ENCODE assay signal across 8 cellular contexts in genomic region chr22:38870312-38870741, GRCh38. TPM values are rescaled to one million over a fixed set of nuclear protein-coding genes. Genes with fewer than 3 reads are reported as not detected.
DNase-seq lines count a peak whose midpoint lies in the region; ATAC-seq and TF ChIP-seq lines count a peak whose summit lies in the region.

No MANE protein-coding gene starts in this region.

- POLR2A ChIA-PET in GM10248 (lab: Yijun Ruan, JAX): interaction anchor here (0.5 kb wide), 1 partner anchor 448 kb away, joined by 3 read pairs; no protein-coding TSS in a partner anchor

- H3K4me1 ChIP-seq in MM.1S (ENCODE audit: low read length) (peaks cover 30% of the 10 kb centered on the region), SJCRH30 (peaks cover 14% of the 10 kb centered on the region), foreskin keratinocyte (no peaks in the 10 kb centered on the region)

- DNase-seq in GM10248 (ENCODE audit: extremely low spot score): peak; percentile 81
- DNase-seq in MM.1S: peak; percentile 82
- DNase-seq in SJCRH30: peak; percentile 84 to 88
- peak; percentile 78 for DNase-seq in activated gamma-delta T cell treated with anti-CD3 and anti-CD28 coated beads, Interleukin-2, amount 50 U/mL, for 16 hours (ENCODE audit: low read depth)
- peak in 1 of 2 donors; percentile 52 for DNase-seq in foreskin keratinocyte
- peak; percentile 93 for DNase-seq in neural crest cell (ENCODE audit: low read depth, low spot score)
- peak; percentile 94 for DNase-seq in stimulated activated naive CD8-positive, alpha-beta T cell treated with anti-CD3 and anti-CD28 coated beads, Interleukin-15, Interleukin-2, amounts not matched to agents 100 U/mL and 50 U/mL, for 24 hours

- H3K27me3 Mint-ChIP-seq in neural crest cell (ENCODE audit: low read depth): peaks cover 13% of the 10 kb centered on the region

- peak overlapping the region; percentile 95 for H3K9ac ChIP-seq in MM.1S (ENCODE audit: low read length)

- H3K27ac Mint-ChIP-seq in neural crest cell (ENCODE audit: unreplicated experiment): peak overlapping the region; percentile 57

- H3K36me3 Mint-ChIP-seq in neural crest cell (ENCODE audit: low read depth): no peaks in the 10 kb centered on the region

- peak overlapping the region; percentile 96 for H3K4me3 Mint-ChIP-seq in neural crest cell

- CTCF ChIA-PET in GM10248 (lab: Yijun Ruan, JAX): interaction anchor here (0.6 to 4.9 kb wide), 63 partner anchors 9 to 659 kb away, joined by 3 to 90 read pairs (median 4); partner anchors contain the start of genes APOBEC3B, APOBEC3D, CBX7 and RPL3

- peaks cover 30% of the 10 kb centered on the region for H3K4me1 Mint-ChIP-seq in neural crest cell

- ATAC-seq in foreskin keratinocyte: peak; percentile 22
- peak; percentile 48 for ATAC-seq in stimulated activated naive CD8-positive, alpha-beta T cell treated with anti-CD3 and anti-CD28 coated beads, Interleukin-15, Interleukin-2, amounts not matched to agents 100 U/mL and 50 U/mL, for 24 hours
- ATAC-seq in HG02759 (IDR thresholded peaks at IDR 0.05; ENCODE audit: unreplicated experiment): no peak

- H4K20me1 ChIP-seq in MM.1S (ENCODE audit: insufficient read depth, low read length): peaks cover 11% of the 10 kb centered on the region; the same call in 1 of the 2 replicates

- peaks cover 53% of the 10 kb centered on the region for H3K79me2 ChIP-seq in MM.1S (ENCODE audit: low read length)

- H3K9me3 ChIP-seq in MM.1S (replicated peaks; ENCODE audit: insufficient read depth, low read length) (no peaks in the 10 kb centered on the region), SJCRH30 (replicated peaks) (no peaks in the 10 kb centered on the region)

- peak overlapping the region; percentile 93 for H3K4me3 ChIP-seq in MM.1S (ENCODE audit: low read length)
- H3K4me3 ChIP-seq in SJCRH30: no peak overlapping the region

- H3K27ac ChIP-seq in MM.1S (ENCODE audit: low read length) (peak overlapping the region; percentile 80; the same call in 1 of the 2 replicates), SJCRH30 (no peak overlapping the region), foreskin keratinocyte (no peak overlapping the region)

- H3K9me2 ChIP-seq in MM.1S (replicated peaks; ENCODE audit: insufficient read depth, low read length): no peaks in the 10 kb centered on the region

- H3K36me3 ChIP-seq in MM.1S (replicated peaks; ENCODE audit: insufficient read depth, low read length): peaks cover 10% of the 10 kb centered on the region
- peaks cover 2% of the 10 kb centered on the region; the same call in 1 of the 2 replicates for H3K36me3 ChIP-seq in SJCRH30

- TF ChIP-seq CTCF in GM10248 (IDR thresholded peaks at IDR 0.05; ENCODE audit: control extremely low read depth, extremely low read depth, low read depth, missing control alignments): peak; percentile 93
- peak; percentile 95 for TF ChIP-seq CTCF in MM.1S (IDR thresholded peaks at IDR 0.05; ENCODE audit: low read length)
- peak; percentile 93 for TF ChIP-seq CTCF in foreskin keratinocyte (conservative IDR thresholded peaks at IDR 0.05)
- TF ChIP-seq CTCF in neural crest cell (conservative IDR thresholded peaks at IDR 0.05): peak; percentile 96

- no peak overlapping the region for H2AFZ ChIP-seq in MM.1S (ENCODE audit: low read length)

- peak overlapping the region; percentile 99 for H3K4me2 ChIP-seq in MM.1S (ENCODE audit: low read depth, low read length)

- H3K27me3 ChIP-seq in MM.1S (replicated peaks; ENCODE audit: insufficient read depth, low read length) (no peaks in the 10 kb centered on the region), SJCRH30 (no peaks in the 10 kb centered on the region), foreskin keratinocyte (peaks cover 27% of the 10 kb centered on the region)

- peaks cover 36% of the 10 kb centered on the region for H3F3A ChIP-seq in MM.1S (ENCODE audit: insufficient read depth, low read length)

- no peaks in the 10 kb centered on the region for H3K9me3 Mint-ChIP-seq in neural crest cell

RNA-seq across cellular contexts. Expression of gene CBX6, which starts 1.7 kb away (rescaled TPM):
- 37.7 and 40.5 TPM in 2 replicates for total RNA-seq in SJCRH30 (2014; rRNA removed; shearing (Covaris generic))
- total RNA-seq in foreskin keratinocyte (23.2 and 32.7 TPM in 2 replicates), neural crest cell (45.8 and 48.2 TPM in 2 replicates)
- 8.5 and 11.4 TPM in 2 replicates for polyA plus RNA-seq in foreskin keratinocyte

RNA-seq across cellular contexts. Expression of gene NPTXR, which starts 26.5 kb away (rescaled TPM):
- 0.08 and 0.10 TPM in 2 replicates for total RNA-seq in SJCRH30 (2014; rRNA removed; shearing (Covaris generic))
- total RNA-seq in foreskin keratinocyte: 0.04 and 0.07 TPM in 2 replicates
- polyA plus RNA-seq in foreskin keratinocyte: 0.03 and 0.06 TPM in 2 replicates
- total RNA-seq in neural crest cell: 9.3 and 9.4 TPM in 2 replicates
